ENCODE assay signal across 8 cellular contexts in genomic region chrX:84046403-84046984, GRCh38.
DNase-seq lines count a peak whose midpoint lies in the region; ATAC-seq and TF ChIP-seq lines count a peak whose summit lies in the region.

No MANE protein-coding gene starts in this region.

- no peak overlapping the region for H4K12ac ChIP-seq in trophoblast cell (ENCODE audit: low read depth, low read length)

- H3K9ac ChIP-seq in trophoblast cell (ENCODE audit: low read length), result no peak overlapping the region

- H3K18ac ChIP-seq in trophoblast cell (ENCODE audit: low read length), result no peak overlapping the region

- H3K4me3 Mint-ChIP-seq in activated CD4-positive, alpha-beta T cell treated with anti-CD3 and anti-CD28 coated beads, Interleukin-2, amount 10 ng/mL, durations not matched to agents 7 days and 5 days, result no peak overlapping the region

- no peaks in the 10 kb centered on the region for H3K27me3 ChIP-seq in trophoblast cell (ENCODE audit: insufficient read depth, low read length)

- H3K4me2 ChIP-seq in OCI-LY7 (ENCODE audit: low read length) (no peak overlapping the region), trophoblast cell (ENCODE audit: low read length) (no peak overlapping the region)

- H3K4ac ChIP-seq in trophoblast cell (ENCODE audit: low read depth, low read length), result no peak overlapping the region

- no peak overlapping the region for H4K91ac ChIP-seq in trophoblast cell (ENCODE audit: low read depth, low read length)

- no peaks in the 10 kb centered on the region for H3K79me1 ChIP-seq in trophoblast cell (ENCODE audit: low read length)

- H3K9me3 ChIP-seq in OCI-LY7 (ENCODE audit: low read length), result no peaks in the 10 kb centered on the region
- no peaks in the 10 kb centered on the region for H3K9me3 ChIP-seq in trophoblast cell (ENCODE audit: insufficient read depth, low read depth, low read length)

- H2BK12ac ChIP-seq in trophoblast cell (ENCODE audit: low read length), result no peak overlapping the region

- H2BK120ac ChIP-seq in trophoblast cell (ENCODE audit: insufficient read depth, low read length, poor library complexity), result no peak overlapping the region

- no peaks in the 10 kb centered on the region for H3K27me3 Mint-ChIP-seq in activated CD4-positive, alpha-beta T cell treated with anti-CD3 and anti-CD28 coated beads, Interleukin-2, amount 10 ng/mL, durations not matched to agents 7 days and 5 days

- H2BK5ac ChIP-seq in trophoblast cell (ENCODE audit: low read depth, low read length, poor library complexity), result no peak overlapping the region

- H3K14ac ChIP-seq in trophoblast cell (ENCODE audit: low read length), result no peak overlapping the region

- H3K4me3 ChIP-seq in OCI-LY7 (ENCODE audit: low read depth, low read length, poor library complexity, severe bottlenecking), result no peak overlapping the region
- no peak overlapping the region for H3K4me3 ChIP-seq in trophoblast cell (ENCODE audit: low read depth, low read length)

- no peak overlapping the region for H3K23ac ChIP-seq in trophoblast cell (ENCODE audit: low read length)

- H3K4me1 Mint-ChIP-seq in activated CD4-positive, alpha-beta T cell treated with anti-CD3 and anti-CD28 coated beads, Interleukin-2, amount 10 ng/mL, durations not matched to agents 7 days and 5 days, result no peaks in the 10 kb centered on the region

- no peak overlapping the region for H2AFZ ChIP-seq in OCI-LY7 (ENCODE audit: low read length)
- H2AFZ ChIP-seq in trophoblast cell (ENCODE audit: insufficient read depth, low read length, poor library complexity), result no peak overlapping the region

- no peaks in the 10 kb centered on the region for H3K36me3 Mint-ChIP-seq in activated CD4-positive, alpha-beta T cell treated with anti-CD3 and anti-CD28 coated beads, Interleukin-2, amount 10 ng/mL, durations not matched to agents 7 days and 5 days (ENCODE audit: low read depth)

- peak; percentile 73 for TF ChIP-seq CTCF in OCI-LY7 (conservative IDR thresholded peaks at IDR 0.05; ENCODE audit: low read length)

- no peaks in the 10 kb centered on the region for H3K9me2 ChIP-seq in OCI-LY7 (ENCODE audit: insufficient read depth, low read length)

- peak; percentile 6 for DNase-seq in activated CD4-positive, alpha-beta T cell treated with anti-CD3 and anti-CD28 coated beads, Interleukin-2, amount 10 ng/mL, durations not matched to agents 7 days and 5 days
- no peak for DNase-seq in activated CD4-positive, alpha-beta T cell treated with anti-CD3 and anti-CD28 coated beads for 1 hour
- DNase-seq in OCI-LY7 (ENCODE audit: low spot score) (peak; percentile 15), epithelial cell of prostate (ENCODE audit: low read depth, low spot score) (peak; percentile 2), trophoblast cell (peak; percentile 0 to 44)
- no peak for DNase-seq in activated T-cell treated with anti-CD3 and anti-CD28 coated beads, Interleukin-2, amount 50 U/mL, for 1 hour

- POLR2A ChIA-PET in activated CD4-positive, alpha-beta T cell treated with anti-CD3 and anti-CD28 coated beads, Interleukin-2, amount 10 ng/mL, durations not matched to agents 7 days and 5 days (lab: Charles Lee), result no interaction called here
- POLR2A ChIA-PET in OCI-LY7 (lab: Charles Lee), result no interaction called here

- ATAC-seq in GM21381 (IDR thresholded peaks at IDR 0.05; ENCODE audit: unreplicated experiment) (peak; percentile 73), HG03571 (IDR thresholded peaks at IDR 0.05; ENCODE audit: unreplicated experiment) (peak; percentile 81)

- no peaks in the 10 kb centered on the region for H3K36me3 ChIP-seq in OCI-LY7 (ENCODE audit: insufficient read depth, low read length)
- no peaks in the 10 kb centered on the region for H3K36me3 ChIP-seq in trophoblast cell (ENCODE audit: control insufficient read depth in 1 of 2, insufficient read depth in 2 of 2, low read length in 2 of 2)

- H3K79me2 ChIP-seq in OCI-LY7 (ENCODE audit: insufficient read depth, low read depth, low read length), result no peaks in the 10 kb centered on the region
- H3K79me2 ChIP-seq in trophoblast cell (ENCODE audit: control insufficient read depth, insufficient read depth, low read length, poor library complexity), result no peaks in the 10 kb centered on the region

- no peak overlapping the region for H4K8ac ChIP-seq in trophoblast cell (ENCODE audit: low read depth, low read length)

- CTCF ChIA-PET in activated CD4-positive, alpha-beta T cell treated with anti-CD3 and anti-CD28 coated beads, Interleukin-2, amount 10 ng/mL, durations not matched to agents 7 days and 5 days (lab: Charles Lee), result no interaction called here
- CTCF ChIA-PET in OCI-LY7 (lab: Charles Lee; ENCODE audit: unreplicated experiment), result no interaction called here

- no peaks in the 10 kb centered on the region for H3K9me3 Mint-ChIP-seq in activated CD4-positive, alpha-beta T cell treated with anti-CD3 and anti-CD28 coated beads, Interleukin-2, amount 10 ng/mL, durations not matched to agents 7 days and 5 days

- H3K4me1 ChIP-seq in OCI-LY7 (ENCODE audit: insufficient read depth, low read length, poor library complexity, severe bottlenecking), result no peaks in the 10 kb centered on the region
- H3K4me1 ChIP-seq in trophoblast cell (ENCODE audit: control insufficient read depth in 1 of 2, insufficient read depth in 2 of 2, low read length in 2 of 2), result no peaks in the 10 kb centered on the region

- no TSS peak for BruUV-seq in OCI-LY7 (replicated peaks; lab: Mats Ljungman, UMichigan)

- H3K27ac ChIP-seq in OCI-LY7 (ENCODE audit: low read depth, low read length, poor library complexity, severe bottlenecking), result no peak overlapping the region
- H3K27ac ChIP-seq in epithelial cell of prostate, result no peak overlapping the region
- H3K27ac ChIP-seq in trophoblast cell (ENCODE audit: low read depth, low read length), result no peak overlapping the region

- no peak overlapping the region for H2AK5ac ChIP-seq in trophoblast cell (ENCODE audit: low read length)

- no peak overlapping the region for H3K27ac Mint-ChIP-seq in activated CD4-positive, alpha-beta T cell treated with anti-CD3 and anti-CD28 coated beads, Interleukin-2, amount 10 ng/mL, durations not matched to agents 7 days and 5 days

- intact Hi-C loops in OCI-LY7 (cut with micrococcal nuclease; ENCODE audit: unreplicated experiment), result no loop called here

- H4K20me1 ChIP-seq in OCI-LY7 (ENCODE audit: insufficient read depth, low read length), result no peaks in the 10 kb centered on the region

- no CpG with 5 or more reads among the region's 7 CpGs for WGBS in trophoblast cell (ENCODE audit: extremely low coverage, insufficient coverage, insufficient read length)

Comparison
In these comparisons a context has a peak if more than half of its experiments do, and no peak if none do; other contexts are left out.
1. DNase-seq: peak in activated CD4-positive, alpha-beta T cell treated with anti-CD3 and anti-CD28 coated beads, Interleukin-2, amount 10 ng/mL, durations not matched to agents 7 days and 5 days (single experiment), OCI-LY7 (single experiment), epithelial cell of prostate (single experiment) and trophoblast cell (2 of 2); none in activated CD4-positive, alpha-beta T cell treated with anti-CD3 and anti-CD28 coated beads for 1 hour (single experiment) and activated T-cell treated with anti-CD3 and anti-CD28 coated beads, Interleukin-2, amount 50 U/mL, for 1 hour (single experiment).